In the genomic region with DNA sequence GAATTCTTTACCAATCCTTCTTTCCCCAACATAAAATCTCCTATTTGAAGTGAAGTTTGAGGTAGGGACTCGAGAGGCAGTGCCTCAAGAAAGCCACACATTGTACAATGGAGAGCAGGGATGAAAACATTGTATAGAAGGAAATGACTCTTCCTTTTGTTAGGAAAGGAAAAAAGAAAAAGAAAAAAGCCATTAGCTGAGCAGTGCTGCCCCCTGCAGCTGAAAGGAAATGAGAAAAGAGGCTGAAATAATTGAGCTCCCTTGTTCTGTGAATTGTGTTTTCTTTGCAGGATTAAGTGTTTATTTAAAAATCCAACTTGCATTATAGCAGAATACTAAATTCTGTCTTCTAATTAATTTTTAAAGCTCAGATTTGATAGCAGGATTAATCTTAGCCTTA, we compare ENCODE assay signal across 9 cellular contexts.
DNase-seq lines count a peak whose midpoint lies in the region; ATAC-seq and TF ChIP-seq lines count a peak whose summit lies in the region.
"Had no signal": no experiment of that assay in that cellular context is flagged by ENCODE, and none has a peak within 500 bp of the region (broad histone marks: within the 10 kb centered on the region; RNA-seq: fewer than 3 reads in every experiment).

No MANE protein-coding gene starts in this region.

- H3K27ac ChIP-seq in foreskin keratinocyte (no peak overlapping the region), upper lobe of left lung (no peak overlapping the region)

- H3K4me1 ChIP-seq in foreskin keratinocyte: no peaks in the 10 kb centered on the region
- H3K4me1 ChIP-seq in upper lobe of left lung: no peaks in the 10 kb centered on the region

- no peaks in the 10 kb centered on the region for H3K9me3 Mint-ChIP-seq in activated CD8-positive, alpha-beta T cell treated with anti-CD3 and anti-CD28 coated beads for 36 hours
- no peaks in the 10 kb centered on the region for H3K9me3 Mint-ChIP-seq in activated CD8-positive, alpha-beta T cell treated with anti-CD3 and anti-CD28 coated beads, Interleukin-2, amount 10 ng/mL, durations not matched to agents 7 days and 5 days (ENCODE audit: insufficient read depth)
- H3K9me3 Mint-ChIP-seq: T-helper 1 cell treated with Interleukin-12 subunit alpha and Interleukin-12 subunit beta and Interleukin-4 antibody, amounts not matched to agents 30 μg/mL and 1 μg/mL, for 36 hours had no signal

- TF ChIP-seq CTCF in activated CD8-positive, alpha-beta T cell treated with anti-CD3 and anti-CD28 coated beads for 36 hours (IDR thresholded peaks at IDR 0.05): peak; percentile 22
- TF ChIP-seq CTCF in foreskin keratinocyte (conservative IDR thresholded peaks at IDR 0.05): peak; percentile 85
- TF ChIP-seq CTCF in upper lobe of left lung (IDR thresholded peaks at IDR 0.05): peak in 5 of 6 experiments; percentile 31 to 41 (median 35)

- H3K27ac Mint-ChIP-seq in activated CD8-positive, alpha-beta T cell treated with anti-CD3 and anti-CD28 coated beads for 36 hours: no peak overlapping the region
- H3K27ac Mint-ChIP-seq in activated CD8-positive, alpha-beta T cell treated with anti-CD3 and anti-CD28 coated beads, Interleukin-2, amount 10 ng/mL, durations not matched to agents 7 days and 5 days: no peak overlapping the region
- H3K27ac Mint-ChIP-seq: T-helper 1 cell treated with Interleukin-12 subunit alpha and Interleukin-12 subunit beta and Interleukin-4 antibody, amounts not matched to agents 30 μg/mL and 1 μg/mL, for 36 hours had no signal

- DNase-seq in activated CD8-positive, alpha-beta T cell treated with anti-CD3 and anti-CD28 coated beads for 36 hours: peak; percentile 24
- no peak for DNase-seq in activated CD8-positive, alpha-beta T cell treated with anti-CD3 and anti-CD28 coated beads, Interleukin-2, amount 10 ng/mL, durations not matched to agents 7 days and 5 days
- DNase-seq in RKO (ENCODE audit: low spot score) (peak; percentile 28), foreskin keratinocyte (peak in 1 of 2 donors; percentile 26), upper lobe of left lung (no peak), mucosa of gallbladder (ENCODE audit: low spot score) (no peak), H4 (ENCODE audit: low spot score) (no peak)
- DNase-seq in activated CD8-positive, alpha-beta memory T cell treated with anti-CD3 and anti-CD28 coated beads, Interleukin-2, amount 50 U/mL, for 48 hours: no peak

- no peak overlapping the region for H3K4me3 Mint-ChIP-seq in activated CD8-positive, alpha-beta T cell treated with anti-CD3 and anti-CD28 coated beads for 36 hours
- H3K4me3 Mint-ChIP-seq in activated CD8-positive, alpha-beta T cell treated with anti-CD3 and anti-CD28 coated beads, Interleukin-2, amount 10 ng/mL, durations not matched to agents 7 days and 5 days: no peak overlapping the region
- H3K4me3 Mint-ChIP-seq: T-helper 1 cell treated with Interleukin-12 subunit alpha and Interleukin-12 subunit beta and Interleukin-4 antibody, amounts not matched to agents 30 μg/mL and 1 μg/mL, for 36 hours had no signal

- H3K36me3 Mint-ChIP-seq in activated CD8-positive, alpha-beta T cell treated with anti-CD3 and anti-CD28 coated beads for 36 hours (ENCODE audit: low read depth): no peaks in the 10 kb centered on the region
- H3K36me3 Mint-ChIP-seq in activated CD8-positive, alpha-beta T cell treated with anti-CD3 and anti-CD28 coated beads, Interleukin-2, amount 10 ng/mL, durations not matched to agents 7 days and 5 days (ENCODE audit: low read depth): no peaks in the 10 kb centered on the region

- H3K9me3 ChIP-seq in upper lobe of left lung: no peaks in the 10 kb centered on the region

- H3K27me3 Mint-ChIP-seq in activated CD8-positive, alpha-beta T cell treated with anti-CD3 and anti-CD28 coated beads for 36 hours: peaks cover 13% of the 10 kb centered on the region
- peaks cover 13% of the 10 kb centered on the region for H3K27me3 Mint-ChIP-seq in activated CD8-positive, alpha-beta T cell treated with anti-CD3 and anti-CD28 coated beads, Interleukin-2, amount 10 ng/mL, durations not matched to agents 7 days and 5 days (ENCODE audit: low read depth)

- intact Hi-C loops in activated CD8-positive, alpha-beta T cell treated with anti-CD3 and anti-CD28 coated beads for 36 hours (cut with micrococcal nuclease): loop anchor here (5.0 kb wide), 1 partner anchor 73 kb away; no protein-coding TSS in a partner anchor

- CTCF ChIA-PET in activated CD8-positive, alpha-beta T cell treated with anti-CD3 and anti-CD28 coated beads for 36 hours (lab: Charles Lee): interaction anchor here (0.6 to 2.4 kb wide), 13 partner anchors 12 to 852 kb away, joined by 3 to 8 read pairs (median 4); no protein-coding TSS in a partner anchor
- CTCF ChIA-PET in activated CD8-positive, alpha-beta T cell treated with anti-CD3 and anti-CD28 coated beads, Interleukin-2, amount 10 ng/mL, durations not matched to agents 7 days and 5 days (lab: Charles Lee): interaction anchor here (0.8 to 2.0 kb wide), 16 partner anchors 12 to 1366 kb away, joined by 3 to 11 read pairs (median 4); no protein-coding TSS in a partner anchor

- TF ChIP-seq POLR2A in upper lobe of left lung (IDR thresholded peaks at IDR 0.05): no peak

- H3K4me1 Mint-ChIP-seq in activated CD8-positive, alpha-beta T cell treated with anti-CD3 and anti-CD28 coated beads for 36 hours (ENCODE audit: low read depth): no peaks in the 10 kb centered on the region
- H3K4me1 Mint-ChIP-seq in activated CD8-positive, alpha-beta T cell treated with anti-CD3 and anti-CD28 coated beads, Interleukin-2, amount 10 ng/mL, durations not matched to agents 7 days and 5 days (ENCODE audit: low read depth): no peaks in the 10 kb centered on the region

- no peak for ATAC-seq in activated CD8-positive, alpha-beta T cell treated with anti-CD3 and anti-CD28 coated beads for 36 hours
- no peak for ATAC-seq in activated CD8-positive, alpha-beta T cell treated with anti-CD3 and anti-CD28 coated beads, Interleukin-2, amount 10 ng/mL, durations not matched to agents 7 days and 5 days
- ATAC-seq in foreskin keratinocyte (peak; percentile 51), upper lobe of left lung (ENCODE audit: low FRiP score in 2 of 2) (no peak)

- WGBS in upper lobe of left lung, 2 donors: 66 to 69% methylated on average over 1 of the region's 1 CpG

- H3K36me3 ChIP-seq in upper lobe of left lung: no peaks in the 10 kb centered on the region

- H3K27me3 ChIP-seq in foreskin keratinocyte (no peaks in the 10 kb centered on the region), upper lobe of left lung (no peaks in the 10 kb centered on the region)

- TF ChIP-seq EP300 in upper lobe of left lung (IDR thresholded peaks at IDR 0.05): no peak

- no peak overlapping the region for H3K4me3 ChIP-seq in upper lobe of left lung

- POLR2A ChIA-PET in activated CD8-positive, alpha-beta T cell treated with anti-CD3 and anti-CD28 coated beads for 36 hours (lab: Charles Lee): no interaction called here
- POLR2A ChIA-PET in activated CD8-positive, alpha-beta T cell treated with anti-CD3 and anti-CD28 coated beads, Interleukin-2, amount 10 ng/mL, durations not matched to agents 7 days and 5 days (lab: Charles Lee): no interaction called here

Comparison
In these comparisons a context has a peak if more than half of its experiments do, and no peak if none do; other contexts are left out.
1. DNase-seq: peak in activated CD8-positive, alpha-beta T cell treated with anti-CD3 and anti-CD28 coated beads for 36 hours (single experiment) and RKO (single experiment); none in activated CD8-positive, alpha-beta T cell treated with anti-CD3 and anti-CD28 coated beads, Interleukin-2, amount 10 ng/mL, durations not matched to agents 7 days and 5 days (single experiment), upper lobe of left lung (0 of 2), mucosa of gallbladder (single experiment), activated CD8-positive, alpha-beta memory T cell treated with anti-CD3 and anti-CD28 coated beads, Interleukin-2, amount 50 U/mL, for 48 hours (single experiment) and H4 (single experiment).
2. CTCF ChIP-seq: peak in every context shown above with its lines; median percentile 85 in foreskin keratinocyte; 35 in upper lobe of left lung; 22 in activated CD8-positive, alpha-beta T cell treated with anti-CD3 and anti-CD28 coated beads for 36 hours.